Comparison of ENCODE assay signal across 8 cellular contexts in the genomic region with DNA sequence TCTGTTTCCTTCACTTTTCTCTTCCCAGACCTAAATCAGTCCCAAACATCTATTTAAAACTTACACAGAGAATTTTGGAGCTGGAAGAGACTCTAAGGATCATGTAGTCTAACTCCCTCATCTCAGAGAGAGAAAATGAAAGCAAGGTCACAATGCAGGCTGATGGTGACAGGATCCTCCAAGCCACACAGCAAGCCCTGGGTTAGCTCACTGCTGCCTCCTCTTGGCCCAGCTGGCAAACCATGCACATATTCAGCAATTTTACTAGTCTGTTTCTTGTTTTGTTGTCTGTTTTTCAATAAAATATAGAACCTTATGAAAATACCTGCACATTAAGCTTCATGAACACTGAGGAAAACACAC. TPM values are rescaled to one million over a fixed set of nuclear protein-coding genes. Genes with fewer than 3 reads are reported as not detected.
A peak's percentile ranks its signal among the peaks of the same experiment; 100 is the strongest.
DNase-seq lines count a peak whose midpoint lies in the region; ATAC-seq and TF ChIP-seq lines count a peak whose summit lies in the region.

No MANE protein-coding gene starts in this region.

- H3K4me3 Mint-ChIP-seq in activated naive CD8-positive, alpha-beta T cell, result peak overlapping the region; percentile 85

- no peaks in the 10 kb centered on the region for H3K27me3 ChIP-seq in right lobe of liver

- no peak for TF ChIP-seq POLR2A in right lobe of liver (IDR thresholded peaks at IDR 0.05)

- no peak overlapping the region for H3K27ac ChIP-seq in right lobe of liver

- H3K36me3 ChIP-seq in right lobe of liver, result no peaks in the 10 kb centered on the region

- peak; percentile 38 to 63 (median 41) for TF ChIP-seq CTCF in right lobe of liver (IDR thresholded peaks at IDR 0.05)

- H3K27ac Mint-ChIP-seq in activated naive CD8-positive, alpha-beta T cell, result peak overlapping the region; percentile 99

- no peaks in the 10 kb centered on the region for H3K4me1 ChIP-seq in right lobe of liver

- peak; percentile 75 for ATAC-seq in GM18907 (IDR thresholded peaks at IDR 0.05; ENCODE audit: unreplicated experiment)
- ATAC-seq in HG03135 (IDR thresholded peaks at IDR 0.05; ENCODE audit: unreplicated experiment), result peak; percentile 74
- ATAC-seq in right lobe of liver, result peak; percentile 76 to 98 (median 84)

- H3K36me3 Mint-ChIP-seq in activated naive CD8-positive, alpha-beta T cell, result peaks cover 2% of the 10 kb centered on the region

- H3K4me1 Mint-ChIP-seq in activated naive CD8-positive, alpha-beta T cell (ENCODE audit: low read depth), result peaks cover 50% of the 10 kb centered on the region

- DNase-seq in ACHN (peak; percentile 38), SW480 (ENCODE audit: low spot score) (peak; percentile 9), right lobe of liver (peak in 2 of 3 donors; percentile 45 to 62), globus pallidus (ENCODE audit: low spot score) (no peak)
- peak; percentile 59 to 81 for DNase-seq in stimulated activated CD8-positive, alpha-beta memory T cell treated with anti-CD3 and anti-CD28 coated beads, Interleukin-7, amount 100 ng/mL, for 48 hours (ENCODE audit: extremely low read depth in 1 of 2, low read depth in 1 of 2)

- intact Hi-C loops in right lobe of liver (cut with DNase I), result no loop called here

- no peaks in the 10 kb centered on the region for H3K27me3 Mint-ChIP-seq in activated naive CD8-positive, alpha-beta T cell

- H3K9me3 Mint-ChIP-seq in activated naive CD8-positive, alpha-beta T cell (ENCODE audit: low read depth), result no peaks in the 10 kb centered on the region

- H3K9me3 ChIP-seq in right lobe of liver, result no peaks in the 10 kb centered on the region

- no peak overlapping the region for H3K4me3 ChIP-seq in right lobe of liver

- in situ Hi-C loops in ACHN (cut with HindIII; ENCODE audit: low pct_ligation_motif_present, low pct_unique_long_range_greater_than_20kb, low sequenced_read_pairs), result no loop called here

RNA-seq across cellular contexts. Expression of a gene that starts 27.7 kb away (rescaled TPM):
- total RNA-seq in right lobe of liver, result 1 to 10 TPM in 1 of 6 experiments, under 1 TPM in 4, not detected in 1; 0.11 to 1.3 (median 0.37) TPM

RNA-seq across cellular contexts. Expression of a gene that starts 29.2 kb away (rescaled TPM):
- 1 to 10 TPM in 3 of 6 experiments, under 1 TPM in 3; 0.74 to 5.2 (median 0.99) TPM for total RNA-seq in right lobe of liver

RNA-seq across cellular contexts. Expression of a gene that starts 56.7 kb away (rescaled TPM):
- total RNA-seq in right lobe of liver, result 1 to 10 TPM in 5 of 6 experiments, under 1 TPM in 1; 0.68 to 5.0 (median 3.4) TPM
